In the genomic region with DNA sequence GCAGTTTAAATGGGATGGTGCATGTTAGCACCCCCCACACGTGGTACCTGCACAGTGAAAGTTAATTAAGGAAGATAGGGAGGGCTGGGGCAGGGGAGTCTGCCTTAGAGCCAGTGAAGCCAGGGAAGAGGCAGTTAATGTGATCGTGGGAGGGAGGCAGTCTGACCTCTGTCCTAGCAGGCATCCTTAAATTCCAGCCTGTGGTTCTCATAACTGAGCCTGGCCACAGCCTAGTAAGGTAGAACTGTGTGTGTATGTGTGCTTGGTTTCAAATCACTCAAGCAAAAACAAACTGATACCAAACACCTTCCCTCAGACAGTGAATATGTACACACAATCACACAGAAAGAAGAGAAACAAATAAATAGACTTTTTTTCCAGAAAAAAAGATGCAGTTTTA, we compare ENCODE assay signal across 1 cellular context.
TF ChIP-seq lines count a peak whose summit lies in the region.

No MANE protein-coding gene starts in this region.

TF ChIP-seq in H1, 55 proteins besides CTCF, POLR2A, EP300 and RAD21 (continued from another document):
- TF ChIP-seq POU5F1 (IDR thresholded peaks at IDR 0.05; ENCODE audit: low read depth, low read length), result no peak
- no peak for TF ChIP-seq RNF2 (IDR thresholded peaks at IDR 0.05; ENCODE audit: borderline replicate concordance, low read depth, low read length, missing control alignments, poor library complexity, severe bottlenecking)
- no peak for TF ChIP-seq SAP30 (IDR thresholded peaks at IDR 0.05; ENCODE audit: insufficient read depth, insufficient replicate concordance, low read length)
- TF ChIP-seq MAFK (IDR thresholded peaks at IDR 0.05; ENCODE audit: low read depth, low read length), result no peak
- TF ChIP-seq SRF (IDR thresholded peaks at IDR 0.05; ENCODE audit: low read depth, low read length), result no peak
- TF ChIP-seq ZNF274 (IDR thresholded peaks at IDR 0.05; ENCODE audit: borderline replicate concordance, extremely low read depth, low read length), result no peak
- TF ChIP-seq, protein P1, sequence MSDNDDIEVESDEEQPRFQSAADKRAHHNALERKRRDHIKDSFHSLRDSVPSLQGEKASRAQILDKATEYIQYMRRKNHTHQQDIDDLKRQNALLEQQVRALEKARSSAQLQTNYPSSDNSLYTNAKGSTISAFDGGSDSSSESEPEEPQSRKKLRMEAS (IDR thresholded peaks at IDR 0.05), result no peak
- TF ChIP-seq CHD7 (IDR thresholded peaks at IDR 0.05; ENCODE audit: insufficient replicate concordance, low read length), result no peak
- TF ChIP-seq SP2 (IDR thresholded peaks at IDR 0.05; ENCODE audit: low read length), result no peak
- no peak for TF ChIP-seq PHF8 (conservative IDR thresholded peaks at IDR 0.05; ENCODE audit: low read depth, low read length)
- no peak for TF ChIP-seq SP4 (IDR thresholded peaks at IDR 0.05; ENCODE audit: low read length)
TF ChIP-seq in H1: peak in this region for 0.
